In genomic region chr10:102648889-102649752, GRCh38 we compare ENCODE assay signal across 8 cellular contexts. TPM values are rescaled to one million over a fixed set of nuclear protein-coding genes. Genes with fewer than 3 reads are reported as not detected.
DNase-seq lines count a peak whose midpoint lies in the region; ATAC-seq and TF ChIP-seq lines count a peak whose summit lies in the region.

No MANE protein-coding gene starts in this region.

- POLR2A ChIA-PET in CD4-positive, alpha-beta memory T cell (lab: Charles Lee; ENCODE audit: partially characterized antibody), result interaction anchor here (1.5 to 21.9 kb wide), 4 partner anchors 10 to 64 kb away, joined by 6 to 431 read pairs (median 20); no protein-coding TSS in a partner anchor
- POLR2A ChIA-PET in activated B cell treated with CpG ODN at 0.5 μM for 24 hours (lab: Charles Lee), result interaction anchor here (0.9 to 1.1 kb wide), 2 partner anchors 17 to 94 kb away, joined by 3 read pairs; partner anchors contain the start of gene WBP1L

- H3K27me3 ChIP-seq in CD4-positive, alpha-beta memory T cell (ENCODE audit: insufficient read depth, low read length), result no peaks in the 10 kb centered on the region
- H3K27me3 ChIP-seq in esophagus muscularis mucosa, result no peaks in the 10 kb centered on the region

- no peak overlapping the region for H3K4me3 ChIP-seq in CD4-positive, alpha-beta memory T cell (ENCODE audit: low read length in 2 of 2)
- H3K4me3 ChIP-seq in esophagus muscularis mucosa, result peak overlapping the region; percentile 76 to 97 (median 88)

- peaks cover 68% of the 10 kb centered on the region for H3K4me1 ChIP-seq in CD4-positive, alpha-beta memory T cell (ENCODE audit: insufficient read depth, low read length)
- H3K4me1 ChIP-seq in esophagus muscularis mucosa, result peaks cover 64 to 90% (median 84%) of the 10 kb centered on the region in 4 donors

- peak overlapping the region; percentile 84 to 100 (median 94) for H3K4me3 Mint-ChIP-seq in CD4-positive, alpha-beta memory T cell
- H3K4me3 Mint-ChIP-seq in activated B cell treated with CpG ODN at 0.5 μM for 24 hours, result peak overlapping the region; percentile 97

- no peaks in the 10 kb centered on the region for H3K9me3 ChIP-seq in CD4-positive, alpha-beta memory T cell (ENCODE audit: control insufficient read depth in 1 of 2, low read length in 2 of 2)
- no peaks in the 10 kb centered on the region for H3K9me3 ChIP-seq in esophagus muscularis mucosa

- intact Hi-C loops in CD4-positive, alpha-beta memory T cell (cut with micrococcal nuclease), result loop anchor here (5.0 to 10.0 kb wide), 2 partner anchors 832 to 1476 kb away; partner anchors contain the start of genes OGA and SFR1
- intact Hi-C loops in activated B cell treated with CpG ODN at 0.5 μM for 24 hours (cut with micrococcal nuclease), result loop anchor here (5.0 to 10.0 kb wide), 5 partner anchors 268 to 1584 kb away; partner anchors contain the start of genes CALHM3, CNNM2, GBF1 and KAZALD1
- intact Hi-C loops in esophagus muscularis mucosa (cut with DNase I), result loop anchor here (5.0 kb wide), 1 partner anchor 63 kb away; the partner anchor contains the start of genes ARL3 and SFXN2

- peaks cover 45 to 95% (median 63%) of the 10 kb centered on the region in 4 donors for H3K4me1 Mint-ChIP-seq in CD4-positive, alpha-beta memory T cell
- peaks cover 87% of the 10 kb centered on the region for H3K4me1 Mint-ChIP-seq in activated B cell treated with CpG ODN at 0.5 μM for 24 hours

- H3K27ac ChIP-seq in CD4-positive, alpha-beta memory T cell (ENCODE audit: low read depth, low read length), result peak overlapping the region; percentile 82
- H3K27ac ChIP-seq in esophagus muscularis mucosa (replicated peaks in 1 of 4), result peak overlapping the region; percentile 36 to 100 (median 100)

- peaks cover 9 to 46% of the 10 kb centered on the region in 2 donors for H3K36me3 Mint-ChIP-seq in CD4-positive, alpha-beta memory T cell
- peaks cover 20% of the 10 kb centered on the region for H3K36me3 Mint-ChIP-seq in activated B cell treated with CpG ODN at 0.5 μM for 24 hours (ENCODE audit: low read depth)

- 26% methylated on average over 7 of the region's 25 CpGs for WGBS in esophagus muscularis mucosa

- no peak for TF ChIP-seq POLR2A in esophagus muscularis mucosa (IDR thresholded peaks at IDR 0.05; ENCODE audit: low read depth)

- no peaks in the 10 kb centered on the region for H3K9me3 Mint-ChIP-seq in CD4-positive, alpha-beta memory T cell
- no peaks in the 10 kb centered on the region for H3K9me3 Mint-ChIP-seq in activated B cell treated with CpG ODN at 0.5 μM for 24 hours

- H3K27ac Mint-ChIP-seq in CD4-positive, alpha-beta memory T cell, result peak overlapping the region; percentile 72 to 97 (median 95)
- H3K27ac Mint-ChIP-seq in activated B cell treated with CpG ODN at 0.5 μM for 24 hours, result peak overlapping the region; percentile 99

- CTCF ChIA-PET in CD4-positive, alpha-beta memory T cell (lab: Charles Lee; ENCODE audit: partially characterized antibody), result interaction anchor here (0.8 to 1.1 kb wide), 2 partner anchors 21 to 26 kb away, joined by 4 to 5 read pairs; no protein-coding TSS in a partner anchor
- CTCF ChIA-PET in activated B cell treated with CpG ODN at 0.5 μM for 24 hours (lab: Charles Lee), result no interaction called here

- TF ChIP-seq CTCF in activated B cell treated with CpG ODN at 0.5 μM for 24 hours (IDR thresholded peaks at IDR 0.05) (no peak), esophagus muscularis mucosa (IDR thresholded peaks at IDR 0.05) (no peak)

- no peak for ATAC-seq in activated B cell treated with CpG ODN at 0.5 μM for 24 hours (ENCODE audit: low read depth)
- no peak for ATAC-seq in GM21717 (IDR thresholded peaks at IDR 0.05; ENCODE audit: unreplicated experiment)
- no peak for ATAC-seq in HG02852 (IDR thresholded peaks at IDR 0.05; ENCODE audit: unreplicated experiment)
- ATAC-seq in GM21528 (IDR thresholded peaks at IDR 0.05; ENCODE audit: low FRiP score, unreplicated experiment), result no peak

- DNase-seq in CD4-positive, alpha-beta memory T cell, result peak in 4 of 5 donors; percentile 23 to 60 (median 32)
- DNase-seq in activated B cell treated with CpG ODN at 0.5 μM for 24 hours (no peak), esophagus muscularis mucosa (ENCODE audit: extremely low spot score) (no peak), nucleus accumbens (lab: John Stamatoyannopoulos, UW) (peak in 52 of 56 donors; percentile 17 to 87 (median 72)), SK-N-DZ (ENCODE audit: low spot score) (no peak)

- peaks cover 13% of the 10 kb centered on the region for H3K36me3 ChIP-seq in CD4-positive, alpha-beta memory T cell (ENCODE audit: insufficient read depth, low read length)
- H3K36me3 ChIP-seq in esophagus muscularis mucosa, result peaks cover 13 to 50% (median 29%) of the 10 kb centered on the region in 4 donors

- H3K27me3 Mint-ChIP-seq in CD4-positive, alpha-beta memory T cell, result no peaks in the 10 kb centered on the region
- no peaks in the 10 kb centered on the region for H3K27me3 Mint-ChIP-seq in activated B cell treated with CpG ODN at 0.5 μM for 24 hours

- no peak for TF ChIP-seq EP300 in esophagus muscularis mucosa (IDR thresholded peaks at IDR 0.05)

RNA-seq across cellular contexts. Expression of gene TRIM8, which starts 4.8 kb away (rescaled TPM):
- 10 to 100 TPM; 68.4 to 71.6 TPM for total RNA-seq in CD4-positive, alpha-beta memory T cell
- 10 to 100 TPM; 33.0 to 56.4 TPM for polyA plus RNA-seq in CD4-positive, alpha-beta memory T cell
- 48.2 and 52.5 TPM in 2 replicates for total RNA-seq in activated B cell treated with CpG ODN at 0.5 μM for 24 hours
- 100 to 1,000 TPM; 103 to 170 (median 159) TPM for total RNA-seq in esophagus muscularis mucosa
- 32.2 and 35.3 TPM in 2 replicates for polyA plus RNA-seq in SK-N-DZ (2014; cell fraction: cytosol; rRNA removed)
- polyA plus RNA-seq in SK-N-DZ (2014; cell fraction: nucleus; rRNA removed), result 24.5 and 41.7 TPM in 2 replicates

Comparison
In these comparisons a context has a peak if more than half of its experiments do, and no peak if none do; other contexts are left out.
1. DNase-seq: peak in CD4-positive, alpha-beta memory T cell (4 of 5) and nucleus accumbens (52 of 56); none in activated B cell treated with CpG ODN at 0.5 μM for 24 hours (single experiment), esophagus muscularis mucosa (single experiment) and SK-N-DZ (single experiment).
2. H3K4me3 ChIP-seq: peak in esophagus muscularis mucosa (4 of 4); none in CD4-positive, alpha-beta memory T cell (0 of 2).